Comparison of ENCODE assay signal across 9 cellular contexts in genomic region chr2:68714866-68715265, GRCh38. TPM values are rescaled to one million over a fixed set of nuclear protein-coding genes. Genes with fewer than 3 reads are reported as not detected.
DNase-seq lines count a peak whose midpoint lies in the region; ATAC-seq lines count a peak whose summit lies in the region.
"Had no signal": no experiment of that assay in that cellular context is flagged by ENCODE, and none has a peak within 500 bp of the region (broad histone marks: within the 10 kb centered on the region; RNA-seq: fewer than 3 reads in every experiment).

No MANE protein-coding gene starts in this region.

- DNase-seq in T-cell = peak in 14 of 34 experiments; percentile 7 to 57 (median 24)
- DNase-seq in hepatic stellate cell (ENCODE audit: low spot score) = no peak
- DNase-seq in effector CD4-positive, alpha-beta T cell = no peak
- no peak for DNase-seq in NCI-H2227 (lab: John Stamatoyannopoulos, UW; ENCODE audit: unreplicated experiment)

- POLR2A ChIA-PET in T-cell (lab: Charles Lee) = no interaction called here

- no peaks in the 10 kb centered on the region for H3K36me3 ChIP-seq in BLaER1 treated with 17β-estradiol and CSF1 and Interleukin-3, amounts not matched to agents 10 nM and 100 nM

- peaks cover 0 to 24% (median 11%) of the 10 kb centered on the region in 11 experiments; a peak in 12 of 22 replicates for H3K9me3 ChIP-seq in BLaER1 treated with 17β-estradiol and CSF1 and Interleukin-3, amounts not matched to agents 10 nM and 100 nM (replicated peaks in 1 of 11)

- H3K27ac Mint-ChIP-seq in T-cell = peak overlapping the region; percentile 59 to 98
- H3K27ac Mint-ChIP-seq: nephron had no signal

- H3K9ac ChIP-seq in BLaER1 treated with 17β-estradiol and CSF1 and Interleukin-3, amounts not matched to agents 10 nM and 100 nM = peak overlapping the region; percentile 59 to 85 (median 75)

- no peaks in the 10 kb centered on the region for H3K27me3 ChIP-seq in BLaER1 treated with 17β-estradiol and CSF1 and Interleukin-3, amounts not matched to agents 10 nM and 100 nM
- H3K27me3 ChIP-seq in layer of hippocampus (ENCODE audit: control insufficient read depth, insufficient read depth, low read length) = no peaks in the 10 kb centered on the region

- H3K36me3 Mint-ChIP-seq in T-cell = no peaks in the 10 kb centered on the region

- peak overlapping the region in 1 of 3 donors; percentile 43 for H3K4me3 Mint-ChIP-seq in T-cell
- H3K4me3 Mint-ChIP-seq: nephron had no signal

- H3K4me1 Mint-ChIP-seq in T-cell = peaks cover 63 to 81% (median 66%) of the 10 kb centered on the region in 3 donors
- H3K4me1 Mint-ChIP-seq: nephron had no signal

- H4K20me1 ChIP-seq in BLaER1 treated with 17β-estradiol and CSF1 and Interleukin-3, amounts not matched to agents 10 nM and 100 nM = no peaks in the 10 kb centered on the region

- CTCF ChIA-PET in T-cell (lab: Charles Lee) = interaction anchor here in 1 of 2 donors (0.9 to 1.6 kb wide), 3 partner anchors 8 to 37 kb away, joined by 3 to 6 read pairs (median 3); no protein-coding TSS in a partner anchor

- H3K4me2 ChIP-seq in BLaER1 treated with 17β-estradiol and CSF1 and Interleukin-3, amounts not matched to agents 10 nM and 100 nM = peak overlapping the region; percentile 66 to 97 (median 83)

- H3K27me3 Mint-ChIP-seq in T-cell = no peaks in the 10 kb centered on the region

- ATAC-seq in GM19324 (IDR thresholded peaks at IDR 0.05; ENCODE audit: low FRiP score, unreplicated experiment) = peak; percentile 67
- peak; percentile 88 for ATAC-seq in HG03108 (IDR thresholded peaks at IDR 0.05; ENCODE audit: unreplicated experiment)
- ATAC-seq in T-cell (replicated peaks in 1 of 4) = peak in 3 of 4 experiments; percentile 48 to 69 (median 63)

- H3K4me1 ChIP-seq in BLaER1 treated with 17β-estradiol and CSF1 and Interleukin-3, amounts not matched to agents 10 nM and 100 nM = peaks cover 52 to 67% (median 57%) of the 10 kb centered on the region in 10 experiments

- H3K27ac ChIP-seq in BLaER1 treated with 17β-estradiol and CSF1 and Interleukin-3, amounts not matched to agents 10 nM and 100 nM = peak overlapping the region; percentile 83 to 97 (median 90)
- peak overlapping the region; percentile 39 for H3K27ac ChIP-seq in layer of hippocampus (ENCODE audit: low read depth, low read length)

- peak overlapping the region; percentile 35 to 58 (median 45); a peak in 15 of 20 replicates for H3K4me3 ChIP-seq in BLaER1 treated with 17β-estradiol and CSF1 and Interleukin-3, amounts not matched to agents 10 nM and 100 nM

- H3K9me3 Mint-ChIP-seq in T-cell = no peaks in the 10 kb centered on the region
- H3K9me3 Mint-ChIP-seq: nephron had no signal

RNA-seq across cellular contexts. Expression of gene ARHGAP25, which starts 19.7 kb away (rescaled TPM):
- total RNA-seq in T-cell = 100 to 1,000 TPM; 103 to 134 (median 123) TPM
